12 cellular contexts compared by ENCODE assay signal in the genomic region with DNA sequence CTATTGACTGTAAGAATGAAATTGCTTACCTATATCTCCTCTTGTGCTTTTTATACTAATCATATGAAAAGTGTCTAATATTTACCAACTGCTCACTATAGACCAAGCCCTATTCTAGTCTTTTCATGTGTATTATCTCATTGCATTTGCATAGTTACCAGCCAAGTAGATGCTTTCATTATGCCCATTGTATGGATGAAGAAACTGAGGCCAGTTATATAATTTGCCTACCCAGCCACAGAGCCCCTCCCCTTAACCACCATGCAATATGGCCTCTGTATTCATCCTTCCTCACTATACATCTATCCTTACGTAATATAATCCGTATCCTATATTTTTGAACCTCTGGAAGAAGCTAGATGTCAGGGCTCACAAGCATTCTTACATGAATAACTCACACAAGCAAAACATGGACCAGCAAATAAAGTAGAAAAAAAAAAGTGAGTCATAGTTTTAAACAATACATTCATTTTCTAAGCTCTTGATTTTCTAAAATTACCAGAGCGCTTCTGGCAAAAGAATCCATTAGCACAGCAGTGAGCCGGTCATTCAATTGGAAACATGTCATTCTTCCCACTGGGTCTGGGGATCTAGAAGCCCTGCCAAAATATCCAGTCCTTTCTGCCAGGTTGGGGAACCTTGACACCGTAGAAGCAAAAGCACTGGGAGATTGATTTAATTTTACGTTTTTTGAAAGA.
DNase-seq lines count a peak whose midpoint lies in the region; ATAC-seq lines count a peak whose summit lies in the region.
"Had no signal": no experiment of that assay in that cellular context is flagged by ENCODE, and none has a peak within 500 bp of the region (broad histone marks: within the 10 kb centered on the region; RNA-seq: fewer than 3 reads in every experiment).

No MANE protein-coding gene starts in this region.

- H3K9me3 ChIP-seq in effector memory CD4-positive, alpha-beta T cell (ENCODE audit: control insufficient read depth, low read length) = no peaks in the 10 kb centered on the region
- H3K9me3 ChIP-seq: A549 had no signal

- DNase-seq in Right ventricle myocardium superior = no peak
- DNase-seq in cardiac septum (ENCODE audit: low spot score) = no peak
- peak; percentile 67 for DNase-seq in astrocyte of the hippocampus (ENCODE audit: low read depth, low spot score)
- DNase-seq in fibroblast of the conjunctiva (ENCODE audit: low read depth) = peak; percentile 49
- DNase-seq in superior temporal gyrus (ENCODE audit: extremely low spot score) = peak; percentile 67
- no peak for DNase-seq in T-helper 2 cell
- no peak for DNase-seq in effector memory CD4-positive, alpha-beta T cell
- DNase-seq: activated CD4-positive, alpha-beta T cell treated with anti-CD3 and anti-CD28 coated beads for 1 hour; DND-41; NCI-H2171 treated with DMSO at 0.1 percent for 48 hours had no signal

- ATAC-seq in Right ventricle myocardium superior (ENCODE audit: poor library complexity) = peak; percentile 18
- ATAC-seq in HG02763 (IDR thresholded peaks at IDR 0.05; ENCODE audit: unreplicated experiment) = no peak
- ATAC-seq: A549 had no signal

- intact Hi-C loops in Right ventricle myocardium superior (cut with DNase I) = no loop called here
- intact Hi-C loops in cardiac septum (cut with DNase I) = no loop called here

- no peaks in the 10 kb centered on the region for H3K27me3 ChIP-seq in effector memory CD4-positive, alpha-beta T cell (replicated peaks; ENCODE audit: control insufficient read depth, insufficient read depth, low read length, poor library complexity, severe bottlenecking)

- H3K36me3 ChIP-seq in effector memory CD4-positive, alpha-beta T cell (ENCODE audit: control insufficient read depth, insufficient read depth, low read length) = no peaks in the 10 kb centered on the region

- H3K27ac ChIP-seq in effector memory CD4-positive, alpha-beta T cell (ENCODE audit: insufficient read depth, low read length, poor library complexity, severe bottlenecking) = no peak overlapping the region
- H3K27ac ChIP-seq: A549 had no signal

- H3K4me1 ChIP-seq in effector memory CD4-positive, alpha-beta T cell (ENCODE audit: control insufficient read depth, insufficient read depth, low read length, poor library complexity, severe bottlenecking) = no peaks in the 10 kb centered on the region
- H3K4me1 ChIP-seq: A549 had no signal

- H3K4me3 ChIP-seq in effector memory CD4-positive, alpha-beta T cell (ENCODE audit: insufficient read depth, low read depth, low read length, poor library complexity, severe bottlenecking) = no peak overlapping the region
- H3K4me3 ChIP-seq: A549 had no signal

Comparison
In these comparisons a context has a peak if more than half of its experiments do, and no peak if none do; other contexts are left out.
1. DNase-seq: peak in astrocyte of the hippocampus (single experiment), fibroblast of the conjunctiva (single experiment) and superior temporal gyrus (single experiment); none in Right ventricle myocardium superior (single experiment), cardiac septum (single experiment), T-helper 2 cell (0 of 5) and effector memory CD4-positive, alpha-beta T cell (0 of 3).